In the genomic region with DNA sequence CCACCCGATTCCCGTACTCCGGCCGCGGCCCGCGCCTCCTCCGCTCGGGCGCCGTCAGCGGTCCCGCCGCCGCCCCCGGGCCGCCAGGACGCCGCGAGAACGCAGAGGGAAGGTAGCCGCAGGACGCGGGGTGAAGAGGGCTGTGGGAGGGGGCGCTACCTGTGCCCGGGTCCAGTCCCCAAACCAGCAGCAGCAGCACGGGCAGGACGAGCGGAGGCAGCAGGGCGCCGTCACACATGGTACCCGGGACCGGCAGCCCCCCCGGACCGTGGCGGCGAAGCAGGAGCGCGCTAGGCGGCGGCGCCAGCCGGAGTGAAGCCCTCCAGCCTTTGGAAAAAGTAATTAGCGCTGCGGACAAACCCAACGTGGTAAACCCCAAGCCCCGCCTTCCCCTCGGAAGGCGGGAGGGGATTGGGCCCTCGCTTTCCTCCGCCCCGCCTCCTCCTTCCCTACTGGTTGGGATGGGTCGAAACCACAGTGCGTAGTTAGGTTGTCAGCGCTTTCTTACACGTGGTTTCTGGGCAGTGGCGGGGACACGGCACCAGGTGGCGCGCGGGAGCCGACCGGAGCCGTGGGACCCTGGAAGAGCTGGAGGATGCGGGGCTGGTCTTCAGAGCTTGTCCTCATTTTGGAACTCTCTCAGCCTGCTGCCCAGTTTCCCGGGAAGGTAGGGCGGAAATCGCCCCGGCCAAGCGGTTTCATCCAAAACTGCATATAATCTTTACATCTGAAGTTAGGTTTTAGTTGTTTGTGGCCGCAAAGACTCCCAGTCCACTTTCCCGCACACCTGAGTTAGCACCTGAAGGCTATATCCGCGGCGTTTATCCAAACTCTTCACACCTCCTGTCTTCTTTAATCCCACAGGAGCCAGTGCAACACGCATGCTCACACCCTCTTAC, we compare ENCODE assay signal across 8 cellular contexts. TPM values are rescaled to one million over a fixed set of nuclear protein-coding genes. Genes with fewer than 3 reads are reported as not detected.
DNase-seq lines count a peak whose midpoint lies in the region; ATAC-seq, FAIRE-seq and TF ChIP-seq lines count a peak whose summit lies in the region.

A gene with protein sequence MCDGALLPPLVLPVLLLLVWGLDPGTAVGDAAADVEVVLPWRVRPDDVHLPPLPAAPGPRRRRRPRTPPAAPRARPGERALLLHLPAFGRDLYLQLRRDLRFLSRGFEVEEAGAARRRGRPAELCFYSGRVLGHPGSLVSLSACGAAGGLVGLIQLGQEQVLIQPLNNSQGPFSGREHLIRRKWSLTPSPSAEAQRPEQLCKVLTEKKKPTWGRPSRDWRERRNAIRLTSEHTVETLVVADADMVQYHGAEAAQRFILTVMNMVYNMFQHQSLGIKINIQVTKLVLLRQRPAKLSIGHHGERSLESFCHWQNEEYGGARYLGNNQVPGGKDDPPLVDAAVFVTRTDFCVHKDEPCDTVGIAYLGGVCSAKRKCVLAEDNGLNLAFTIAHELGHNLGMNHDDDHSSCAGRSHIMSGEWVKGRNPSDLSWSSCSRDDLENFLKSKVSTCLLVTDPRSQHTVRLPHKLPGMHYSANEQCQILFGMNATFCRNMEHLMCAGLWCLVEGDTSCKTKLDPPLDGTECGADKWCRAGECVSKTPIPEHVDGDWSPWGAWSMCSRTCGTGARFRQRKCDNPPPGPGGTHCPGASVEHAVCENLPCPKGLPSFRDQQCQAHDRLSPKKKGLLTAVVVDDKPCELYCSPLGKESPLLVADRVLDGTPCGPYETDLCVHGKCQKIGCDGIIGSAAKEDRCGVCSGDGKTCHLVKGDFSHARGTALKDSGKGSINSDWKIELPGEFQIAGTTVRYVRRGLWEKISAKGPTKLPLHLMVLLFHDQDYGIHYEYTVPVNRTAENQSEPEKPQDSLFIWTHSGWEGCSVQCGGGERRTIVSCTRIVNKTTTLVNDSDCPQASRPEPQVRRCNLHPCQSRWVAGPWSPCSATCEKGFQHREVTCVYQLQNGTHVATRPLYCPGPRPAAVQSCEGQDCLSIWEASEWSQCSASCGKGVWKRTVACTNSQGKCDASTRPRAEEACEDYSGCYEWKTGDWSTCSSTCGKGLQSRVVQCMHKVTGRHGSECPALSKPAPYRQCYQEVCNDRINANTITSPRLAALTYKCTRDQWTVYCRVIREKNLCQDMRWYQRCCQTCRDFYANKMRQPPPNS (minus strand): TSS at position 314 of the 899 bp plus-strand sequence. CDS start 76 bp downstream, at position 238.

- no peaks in the 10 kb centered on the region for H3K36me3 ChIP-seq in pancreas
- no peaks in the 10 kb centered on the region for H3K36me3 ChIP-seq in thymus (ENCODE audit: control insufficient read depth, insufficient read depth)

- TF ChIP-seq CTCF in pancreas (IDR thresholded peaks at IDR 0.05): peak; percentile 85 to 95 (median 90)

- H3K27me3 ChIP-seq in pancreas: no peaks in the 10 kb centered on the region
- peaks cover 31% of the 10 kb centered on the region for H3K27me3 ChIP-seq in thymus (ENCODE audit: control insufficient read depth, insufficient read depth)

- peak; percentile 50 for DNase-seq in DMS 273 treated with DMSO at 0.1 percent for 48 hours (lab: John Stamatoyannopoulos, UW)
- peak; percentile 86 for DNase-seq in KG1 (lab: John Stamatoyannopoulos, UW)
- peak; percentile 95 for DNase-seq in SKM-1 treated with dmso at 0.1 percent for 144 hours (lab: John Stamatoyannopoulos, UW; ENCODE audit: unreplicated experiment)
- DNase-seq in activated naive CD8-positive, alpha-beta T cell treated with anti-CD3 and anti-CD28 coated beads, Interleukin-2, amount 50 U/mL, for 16 hours (ENCODE audit: low read depth, low spot score): peak; percentile 94
- peak; percentile 97 for DNase-seq in cardiac septum (ENCODE audit: low spot score)
- peak; percentile 93 to 98 (median 97) for DNase-seq in pancreas

- peak within 1 kb of the TSS; percentile 64 to 88 (median 81) for H3K4me3 ChIP-seq in pancreas
- peak within 1 kb of the TSS; percentile 65 for H3K4me3 ChIP-seq in thymus (ENCODE audit: low read length)

- H3K27ac ChIP-seq in pancreas (peak within 1 kb of the TSS; percentile 62 to 87 (median 72)), thymus (ENCODE audit: low read depth) (peak within 1 kb of the TSS; percentile 69)

- 1% methylated on average over 74 to 76 of the region's 76 CpGs for WGBS in pancreas, 2 donors
- 4% methylated on average over 76 of the region's 76 CpGs for WGBS in thymus

- H3K4me1 ChIP-seq in pancreas (peaks cover 0 to 8% (median 0%) of the 10 kb centered on the region in 3 donors), thymus (ENCODE audit: control insufficient read depth, insufficient read depth, low read length) (peaks cover 3% of the 10 kb centered on the region)

- peak; percentile 96 for ATAC-seq in GM21619 (IDR thresholded peaks at IDR 0.05; ENCODE audit: unreplicated experiment)
- ATAC-seq in pancreas: peak; percentile 96 to 99 (median 96)

- intact Hi-C loops in cardiac septum (cut with DNase I): loop anchor here (2.0 kb wide), 1 partner anchor 413 kb away; no protein-coding TSS in a partner anchor
- intact Hi-C loops in pancreas (cut with DNase I): loop anchor here in 1 of 3 donors (10.0 kb wide), 1 partner anchor 233 kb away; no protein-coding TSS in a partner anchor

- H3K9me3 ChIP-seq in pancreas (no peaks in the 10 kb centered on the region), thymus (ENCODE audit: control insufficient read depth) (peaks cover 3% of the 10 kb centered on the region)

- FAIRE-seq in pancreas (lab: Jason Lieb, UNC): peak; percentile 71

RNA-seq across cellular contexts. Expression of the gene that starts here (rescaled TPM):
- total RNA-seq in cardiac septum (0.67 TPM), pancreas (10 to 100 TPM in 5 of 6 donors, 1 to 10 TPM in 1; 6.9 to 16.4 (median 12.4) TPM)
- polyA plus RNA-seq in pancreas (10 to 100 TPM in 1 of 2 donors, 1 to 10 TPM in 1; 4.2 to 10.6 TPM), thymus (5.6 TPM)

Comparison
In these comparisons a context has a peak if more than half of its experiments do, and no peak if none do; other contexts are left out.
1. Peak in every context shown above with its lines: DNase-seq, ATAC-seq, H3K4me3 ChIP-seq and H3K27ac ChIP-seq.
2. Peak in DNase-seq in cardiac septum; RNA of the gene not detected or under 1 TPM.